ENCODE assay signal across 9 cellular contexts in the genomic region with DNA sequence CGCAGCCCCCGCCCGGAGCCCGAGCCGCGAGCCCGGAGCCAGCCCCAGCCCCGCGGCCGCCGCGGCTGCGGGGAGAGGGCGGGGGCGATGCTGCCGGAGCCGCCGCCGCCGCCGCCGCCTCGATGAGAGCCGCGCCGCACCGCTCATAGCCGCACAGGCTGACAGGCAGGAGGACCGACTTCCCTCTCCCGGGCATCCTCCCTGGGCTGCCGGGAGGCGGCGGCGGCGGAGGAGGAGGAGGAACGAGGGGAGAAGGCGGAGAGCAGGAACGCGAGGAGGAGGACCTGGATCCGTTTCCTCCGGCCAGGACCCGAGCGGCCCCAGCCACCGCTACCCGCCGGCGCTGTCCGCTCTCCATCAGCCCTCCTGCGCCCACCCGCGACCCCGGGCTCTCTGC. TPM values are rescaled to one million over a fixed set of nuclear protein-coding genes. Genes with fewer than 3 reads are reported as not detected.
A peak's percentile ranks its signal among the peaks of the same experiment; 100 is the strongest.
DNase-seq lines count a peak whose midpoint lies in the region; ATAC-seq and TF ChIP-seq lines count a peak whose summit lies in the region.
"Had no signal": no experiment of that assay in that cellular context is flagged by ENCODE, and none has a peak within 500 bp of the region (broad histone marks: within the 10 kb centered on the region; RNA-seq: fewer than 3 reads in every experiment).

No MANE protein-coding gene starts in this region.

- H3K4me3 ChIP-seq in GM12864 (ENCODE audit: low read depth, low read length): peak overlapping the region; percentile 61

- peaks cover 58% of the 10 kb centered on the region for H3K27me3 Mint-ChIP-seq in activated CD8-positive, alpha-beta T cell treated with anti-CD3 and anti-CD28 coated beads, Interleukin-2, amount 10 ng/mL, durations not matched to agents 7 days and 5 days (ENCODE audit: low read depth)
- peaks cover 80% of the 10 kb centered on the region for H3K27me3 Mint-ChIP-seq in progenitor cell of endocrine pancreas

- DNase-seq in GM12864 (ENCODE audit: low read depth): no peak
- peak; percentile 32 for DNase-seq in HT1080 (ENCODE audit: low read depth)
- DNase-seq in activated CD8-positive, alpha-beta T cell treated with anti-CD3 and anti-CD28 coated beads, Interleukin-2, amount 10 ng/mL, durations not matched to agents 7 days and 5 days: peak; percentile 27
- peak; percentile 48 for DNase-seq in Right ventricle myocardium superior
- peak; percentile 16 for DNase-seq in progenitor cell of endocrine pancreas (ENCODE audit: low spot score, unreplicated experiment)
- no peak for DNase-seq in NOMO-1 treated with DMSO at 0.1 percent for 48 hours (lab: John Stamatoyannopoulos, UW; ENCODE audit: unreplicated experiment)
- no peak for DNase-seq in pons (ENCODE audit: low spot score)

- TF ChIP-seq CTCF in GM12864 (IDR thresholded peaks at IDR 0.05; ENCODE audit: low read depth, low read length, missing control alignments): no peak
- TF ChIP-seq CTCF in progenitor cell of endocrine pancreas (IDR thresholded peaks at IDR 0.05; ENCODE audit: unreplicated experiment): no peak

- H3K27ac Mint-ChIP-seq in activated CD8-positive, alpha-beta T cell treated with anti-CD3 and anti-CD28 coated beads, Interleukin-2, amount 10 ng/mL, durations not matched to agents 7 days and 5 days: no peak overlapping the region
- no peak overlapping the region for H3K27ac Mint-ChIP-seq in progenitor cell of endocrine pancreas
- H3K27ac Mint-ChIP-seq: stimulated activated naive CD8-positive, alpha-beta T cell treated with anti-CD3 and anti-CD28 coated beads, Interleukin-15, Interleukin-2, amounts not matched to agents 100 ng/mL and 50 ng/mL, for 24 hours had no signal

- CTCF ChIA-PET in activated CD8-positive, alpha-beta T cell treated with anti-CD3 and anti-CD28 coated beads, Interleukin-2, amount 10 ng/mL, durations not matched to agents 7 days and 5 days (lab: Charles Lee): no interaction called here

- intact Hi-C loops in Right ventricle myocardium superior (cut with DNase I): no loop called here

- POLR2A ChIA-PET in activated CD8-positive, alpha-beta T cell treated with anti-CD3 and anti-CD28 coated beads, Interleukin-2, amount 10 ng/mL, durations not matched to agents 7 days and 5 days (lab: Charles Lee): no interaction called here

- no peak overlapping the region for H3K4me3 Mint-ChIP-seq in activated CD8-positive, alpha-beta T cell treated with anti-CD3 and anti-CD28 coated beads, Interleukin-2, amount 10 ng/mL, durations not matched to agents 7 days and 5 days
- H3K4me3 Mint-ChIP-seq in progenitor cell of endocrine pancreas (ENCODE audit: low read depth): peak overlapping the region; percentile 46

- peaks cover 28% of the 10 kb centered on the region for H3K4me1 Mint-ChIP-seq in activated CD8-positive, alpha-beta T cell treated with anti-CD3 and anti-CD28 coated beads, Interleukin-2, amount 10 ng/mL, durations not matched to agents 7 days and 5 days (ENCODE audit: low read depth)
- H3K4me1 Mint-ChIP-seq in progenitor cell of endocrine pancreas (ENCODE audit: low read depth): peaks cover 9% of the 10 kb centered on the region

- H3K36me3 Mint-ChIP-seq in activated CD8-positive, alpha-beta T cell treated with anti-CD3 and anti-CD28 coated beads, Interleukin-2, amount 10 ng/mL, durations not matched to agents 7 days and 5 days (ENCODE audit: low read depth): peaks cover 4% of the 10 kb centered on the region
- H3K36me3 Mint-ChIP-seq in progenitor cell of endocrine pancreas (ENCODE audit: insufficient read depth): no peaks in the 10 kb centered on the region

- ATAC-seq in GM21526 (IDR thresholded peaks at IDR 0.05; ENCODE audit: low FRiP score, unreplicated experiment) (peak; percentile 30), Right ventricle myocardium superior (ENCODE audit: poor library complexity) (peak; percentile 25)
- peak; percentile 54 for ATAC-seq in activated CD8-positive, alpha-beta T cell treated with anti-CD3 and anti-CD28 coated beads, Interleukin-2, amount 10 ng/mL, durations not matched to agents 7 days and 5 days

- peaks cover under 1% of the 10 kb centered on the region for H3K9me3 Mint-ChIP-seq in activated CD8-positive, alpha-beta T cell treated with anti-CD3 and anti-CD28 coated beads, Interleukin-2, amount 10 ng/mL, durations not matched to agents 7 days and 5 days (ENCODE audit: insufficient read depth)
- H3K9me3 Mint-ChIP-seq in progenitor cell of endocrine pancreas (ENCODE audit: low read depth): no peaks in the 10 kb centered on the region
- H3K9me3 Mint-ChIP-seq: stimulated activated naive CD8-positive, alpha-beta T cell treated with anti-CD3 and anti-CD28 coated beads, Interleukin-15, Interleukin-2, amounts not matched to agents 100 ng/mL and 50 ng/mL, for 24 hours had no signal

RNA-seq across cellular contexts. Expression of a gene that starts 0.4 kb away (rescaled TPM):
- 6.0 and 6.8 TPM in 2 replicates for total RNA-seq in HT1080 (2014; rRNA removed; shearing (Covaris generic))
- 6.1 and 7.4 TPM in 2 replicates for polyA plus RNA-seq in HT1080 (2015; cell fraction: cytosol; rRNA removed)
- 11.0 and 11.3 TPM in 2 replicates for polyA plus RNA-seq in HT1080 (2015; cell fraction: nucleus; rRNA removed)
- total RNA-seq in activated CD8-positive, alpha-beta T cell treated with anti-CD3 and anti-CD28 coated beads, Interleukin-2, amount 10 ng/mL, durations not matched to agents 7 days and 5 days: 1 to 10 TPM; 4.1 to 4.4 TPM
- total RNA-seq in Right ventricle myocardium superior (0.65 TPM), progenitor cell of endocrine pancreas (4.4 and 5.5 TPM in 2 replicates)

Comparison
In these comparisons a context has a peak if more than half of its experiments do, and no peak if none do; other contexts are left out.
1. DNase-seq: peak in HT1080 (single experiment), activated CD8-positive, alpha-beta T cell treated with anti-CD3 and anti-CD28 coated beads, Interleukin-2, amount 10 ng/mL, durations not matched to agents 7 days and 5 days (single experiment), Right ventricle myocardium superior (single experiment) and progenitor cell of endocrine pancreas (single experiment); none in GM12864 (single experiment), NOMO-1 treated with DMSO at 0.1 percent for 48 hours (single experiment) and pons (single experiment).
2. Peak in every context shown above with its lines, with median percentiles within 50 percentile points of each other: ATAC-seq.